15 cellular contexts compared by ENCODE assay signal in genomic region chr2:207896525-207897295, GRCh38.
DNase-seq lines count a peak whose midpoint lies in the region; ATAC-seq, FAIRE-seq and TF ChIP-seq lines count a peak whose summit lies in the region.
"Had no signal": no experiment of that assay in that cellular context is flagged by ENCODE, and none has a peak within 500 bp of the region (broad histone marks: within the 10 kb centered on the region; RNA-seq: fewer than 3 reads in every experiment).

No MANE protein-coding gene starts in this region.

- peaks cover 0 to 4% (median 0%) of the 10 kb centered on the region in 3 experiments; a peak in 2 of 7 replicates for H3K36me3 Mint-ChIP-seq in H9 (ENCODE audit: insufficient read depth in 1 of 3, low read depth in 3 of 3)

- H3K4ac ChIP-seq in H9 (ENCODE audit: low read depth, low read length) = no peak overlapping the region

- no peak overlapping the region for H2BK15ac ChIP-seq in H9 (ENCODE audit: low read depth, low read length)

- no peak overlapping the region for H3K56ac ChIP-seq in H9 (ENCODE audit: insufficient read length, low read depth, low read length)

- TF ChIP-seq CTCF in A549 (IDR thresholded peaks at IDR 0.05) (no peak), H9 (conservative IDR thresholded peaks at IDR 0.05) (peak; percentile 64), VCaP (conservative IDR thresholded peaks at IDR 0.05) (peak; percentile 18; the same call in 1 of the 2 replicates), vagina (IDR thresholded peaks at IDR 0.05) (no peak)

- H2AK5ac ChIP-seq in H9 (ENCODE audit: insufficient read length, low read length) = no peak overlapping the region

- CTCF ChIA-PET in A549 (lab: Yijun Ruan, JAX) = interaction anchor here (0.6 to 2.2 kb wide), 9 partner anchors 10 to 150 kb away, joined by 3 to 7 read pairs (median 3); partner anchors contain the start of gene FZD5

- H3K27me3 Mint-ChIP-seq in H9 (ENCODE audit: low read depth) = no peaks in the 10 kb centered on the region
- H3K27me3 Mint-ChIP-seq: IgD-negative memory B cell had no signal

- intact Hi-C loops in vagina (cut with DNase I) = no loop called here

- no peak overlapping the region for H2BK5ac ChIP-seq in H9 (ENCODE audit: insufficient read length, low read length)

- no peaks in the 10 kb centered on the region for H3K79me1 ChIP-seq in H9 (ENCODE audit: insufficient read depth, low read depth, low read length, poor library complexity, severe bottlenecking)

- no peaks in the 10 kb centered on the region for H3K79me2 ChIP-seq in H9 (ENCODE audit: insufficient read depth, low read length)

- H3K27ac ChIP-seq in A549 = no peak overlapping the region
- H3K27ac ChIP-seq in H9 (ENCODE audit: insufficient read length, low read depth, low read length) = peak overlapping the region; percentile 62
- peak overlapping the region; percentile 89 for H3K27ac ChIP-seq in VCaP
- no peak overlapping the region for H3K27ac ChIP-seq in iPS DF 6.9 (ENCODE audit: low read length)
- no peak overlapping the region for H3K27ac ChIP-seq in vagina
- H3K27ac ChIP-seq: adrenal gland, epithelial cell of prostate had no signal

- H2BK120ac ChIP-seq in H9 (ENCODE audit: low read depth, low read length, poor library complexity, severe bottlenecking) = no peak overlapping the region

- H3K14ac ChIP-seq in H9 (ENCODE audit: insufficient read depth, low read length) = no peak overlapping the region

- H3K27me3 ChIP-seq in H9 (ENCODE audit: insufficient read depth, low read length) (no peaks in the 10 kb centered on the region), iPS DF 6.9 (ENCODE audit: control insufficient read depth, insufficient read depth, low read length) (no peaks in the 10 kb centered on the region), vagina (no peaks in the 10 kb centered on the region)
- H3K27me3 ChIP-seq: adrenal gland had no signal

- no peak overlapping the region for H2BK12ac ChIP-seq in H9 (ENCODE audit: insufficient read length, low read depth, low read length)

- H3K9me3 ChIP-seq in A549 (no peaks in the 10 kb centered on the region), H9 (ENCODE audit: control insufficient read depth, low read depth, low read length) (no peaks in the 10 kb centered on the region), iPS DF 6.9 (ENCODE audit: control insufficient read depth, insufficient read depth, low read length) (no peaks in the 10 kb centered on the region), vagina (no peaks in the 10 kb centered on the region)
- H3K9me3 ChIP-seq: adrenal gland had no signal

- peaks cover 60 to 62% of the 10 kb centered on the region in 2 experiments for H3K4me1 Mint-ChIP-seq in H9

- H3K4me2 ChIP-seq in A549 (no peak overlapping the region), H9 (ENCODE audit: insufficient read depth, insufficient read length, low read length) (peak overlapping the region; percentile 3)

- H3K23me2 ChIP-seq in H9 (ENCODE audit: insufficient read length, low read depth, low read length, poor library complexity, severe bottlenecking) = no peaks in the 10 kb centered on the region

- H2BK20ac ChIP-seq in H9 (ENCODE audit: low read depth, low read length, poor library complexity, severe bottlenecking) = no peak overlapping the region

- no peak overlapping the region for H4K8ac ChIP-seq in H9 (replicated peaks; ENCODE audit: insufficient read length, low read depth, low read length)

- no peak for TF ChIP-seq POLR2A in A549 (IDR thresholded peaks at IDR 0.05; ENCODE audit: low read length)
- no peak for TF ChIP-seq POLR2A in vagina (IDR thresholded peaks at IDR 0.05)

- TF ChIP-seq RAD21 in A549 (conservative IDR thresholded peaks at IDR 0.05 in 1 of 2, IDR thresholded peaks at IDR 0.05 in 1 of 2) = no peak

- WGBS in A549 (ENCODE audit: missing lambda C conversion rate) = 85% methylated on average over 6 of the region's 6 CpGs
- no CpG with 5 or more reads among the region's 6 CpGs for WGBS in H9 (ENCODE audit: extremely low coverage, insufficient read length, low lambda C conversion rate)
- no CpG with 5 or more reads among the region's 6 CpGs for WGBS in iPS DF 6.9 (ENCODE audit: insufficient coverage, insufficient read length)

- H4K91ac ChIP-seq in H9 (ENCODE audit: insufficient read length, low read depth, low read length) = no peak overlapping the region

- no peak for TF ChIP-seq EP300 in A549 (IDR thresholded peaks at IDR 0.05)

- peak overlapping the region in 1 of 2 experiments; percentile 11; a peak in 2 of 5 replicates for H3K4me3 Mint-ChIP-seq in H9
- H3K4me3 Mint-ChIP-seq: IgD-negative memory B cell; T-helper 1 cell treated with Interleukin-12 subunit alpha and Interleukin-12 subunit beta and Interleukin-4 antibody, amounts not matched to agents 30 μg/mL and 1 μg/mL, for 36 hours had no signal

- H4K20me1 ChIP-seq in H9 (ENCODE audit: control insufficient read depth, insufficient read depth, insufficient read length) = no peaks in the 10 kb centered on the region

- H3K36me3 ChIP-seq in iPS DF 6.9 (ENCODE audit: control insufficient read depth, insufficient read depth, low read length) (no peaks in the 10 kb centered on the region), vagina (peaks cover 0 to 10% of the 10 kb centered on the region in 2 donors)
- H3K36me3 ChIP-seq: adrenal gland had no signal

- peak overlapping the region; percentile 40 for H3T11ph ChIP-seq in H9 (ENCODE audit: low read length)

- DNase-seq in A549 (ENCODE audit: low read depth in 1 of 2, low spot score in 1 of 2) = peak; percentile 18 to 43
- peak; percentile 74 for DNase-seq in H9
- DNase-seq in iPS DF 6.9 (ENCODE audit: low read depth, low spot score) = peak; percentile 63
- no peak for DNase-seq in vagina (ENCODE audit: extremely low spot score in 2 of 2)
- no peak for DNase-seq in left lobe of liver (ENCODE audit: low spot score)
- DNase-seq: adrenal gland, AML-193, kidney, occipital lobe had no signal

- FAIRE-seq in A549 (lab: Jason Lieb, UNC) = no peak
- FAIRE-seq: kidney had no signal

- no peak overlapping the region for H3K23ac ChIP-seq in H9 (ENCODE audit: insufficient read length, low read depth, low read length)

- H3K9ac ChIP-seq in H9 (ENCODE audit: extremely low read depth, insufficient read length, low read length) = no peak overlapping the region

- H3K4me3 ChIP-seq in A549 = no peak overlapping the region
- H3K4me3 ChIP-seq in iPS DF 6.9 (ENCODE audit: low read length) = no peak overlapping the region
- no peak overlapping the region for H3K4me3 ChIP-seq in vagina
- H3K4me3 ChIP-seq: adrenal gland had no signal

- peak overlapping the region; percentile 90 to 98 (median 98) for H3K27ac Mint-ChIP-seq in H9
- H3K27ac Mint-ChIP-seq: IgD-negative memory B cell; T-helper 1 cell treated with Interleukin-12 subunit alpha and Interleukin-12 subunit beta and Interleukin-4 antibody, amounts not matched to agents 30 μg/mL and 1 μg/mL, for 36 hours had no signal

- H3K4me1 ChIP-seq in A549 (peaks cover 8% of the 10 kb centered on the region; the same call in 1 of the 3 replicates), H9 (ENCODE audit: insufficient read depth, low read length) (peaks cover 22% of the 10 kb centered on the region), iPS DF 6.9 (ENCODE audit: control insufficient read depth, insufficient read depth, low read length) (peaks cover 10% of the 10 kb centered on the region; the same call in 1 of the 2 replicates), vagina (peaks cover 19% of the 10 kb centered on the region)

- H3K18ac ChIP-seq in H9 (ENCODE audit: insufficient read length, low read depth, low read length) = no peak overlapping the region

- POLR2A ChIA-PET in A549 (lab: Yijun Ruan, JAX) = interaction anchor here (0.6 to 1.4 kb wide), 2 partner anchors 104 to 127 kb away, joined by 3 to 9 read pairs; partner anchors contain the start of gene FZD5

- H4K5ac ChIP-seq in H9 (ENCODE audit: insufficient read length, low read depth, low read length) = no peak overlapping the region

- no peaks in the 10 kb centered on the region; a peak in 1 of 5 replicates for H3K9me3 Mint-ChIP-seq in H9
- H3K9me3 Mint-ChIP-seq: IgD-negative memory B cell; T-helper 1 cell treated with Interleukin-12 subunit alpha and Interleukin-12 subunit beta and Interleukin-4 antibody, amounts not matched to agents 30 μg/mL and 1 μg/mL, for 36 hours had no signal

- ATAC-seq in A549 (peak; percentile 81 to 94; a peak in 5 of 6 replicates), GM21786 (IDR thresholded peaks at IDR 0.05; ENCODE audit: unreplicated experiment) (no peak), GM19452 (IDR thresholded peaks at IDR 0.05; ENCODE audit: unreplicated experiment) (no peak), left lobe of liver (no peak)

- H2AFZ ChIP-seq in H9 (ENCODE audit: low read length) = no peak overlapping the region

TF ChIP-seq in A549, 52 proteins besides CTCF, POLR2A, EP300 and RAD21 (continues in another document):
- no peak for TF ChIP-seq SMC3 (IDR thresholded peaks at IDR 0.05)
- no peak for TF ChIP-seq HOXA7 (CRISPR knock-in tag; IDR thresholded peaks at IDR 0.05)
- no peak for TF ChIP-seq MAFK (IDR thresholded peaks at IDR 0.05; ENCODE audit: partially characterized antibody)
- no peak for TF ChIP-seq CHD2 (IDR thresholded peaks at IDR 0.05; ENCODE audit: low read length, partially characterized antibody)
- TF ChIP-seq BHLHE40 (IDR thresholded peaks at IDR 0.05; ENCODE audit: low read depth, low read length) = no peak
- TF ChIP-seq MAX (IDR thresholded peaks at IDR 0.05) = no peak
- TF ChIP-seq FOSL2 (IDR thresholded peaks at IDR 0.05) = no peak
- no peak for TF ChIP-seq FOSL2 (CRISPR knock-in tag; IDR thresholded peaks at IDR 0.05)
- no peak for TF ChIP-seq PBX3 (IDR thresholded peaks at IDR 0.05)
- TF ChIP-seq GATA3 (IDR thresholded peaks at IDR 0.05; ENCODE audit: borderline replicate concordance) = no peak
- TF ChIP-seq FOSB (CRISPR knock-in tag; IDR thresholded peaks at IDR 0.05) = no peak
- no peak for TF ChIP-seq RFX5 (IDR thresholded peaks at IDR 0.05)
- TF ChIP-seq CBX8 (IDR thresholded peaks at IDR 0.05) = no peak
- TF ChIP-seq ZC3H11A (IDR thresholded peaks at IDR 0.05) = no peak

Comparison
In these comparisons a context has a peak if more than half of its experiments do, and no peak if none do; other contexts are left out.
1. ATAC-seq: peak in A549 (2 of 2); none in GM21786 (single experiment), GM19452 (single experiment) and left lobe of liver (single experiment).
2. DNase-seq: peak in A549 (2 of 2), H9 (single experiment) and iPS DF 6.9 (single experiment); none in vagina (0 of 2) and left lobe of liver (single experiment).
3. H3K27ac ChIP-seq: peak in H9 (single experiment) and VCaP (single experiment); none in A549 (0 of 2), iPS DF 6.9 (single experiment) and vagina (single experiment).
4. CTCF ChIP-seq: peak in H9 (single experiment) and VCaP (single experiment); none in A549 (single experiment) and vagina (0 of 3).